ENCODE assay signal across 8 cellular contexts in the genomic region with DNA sequence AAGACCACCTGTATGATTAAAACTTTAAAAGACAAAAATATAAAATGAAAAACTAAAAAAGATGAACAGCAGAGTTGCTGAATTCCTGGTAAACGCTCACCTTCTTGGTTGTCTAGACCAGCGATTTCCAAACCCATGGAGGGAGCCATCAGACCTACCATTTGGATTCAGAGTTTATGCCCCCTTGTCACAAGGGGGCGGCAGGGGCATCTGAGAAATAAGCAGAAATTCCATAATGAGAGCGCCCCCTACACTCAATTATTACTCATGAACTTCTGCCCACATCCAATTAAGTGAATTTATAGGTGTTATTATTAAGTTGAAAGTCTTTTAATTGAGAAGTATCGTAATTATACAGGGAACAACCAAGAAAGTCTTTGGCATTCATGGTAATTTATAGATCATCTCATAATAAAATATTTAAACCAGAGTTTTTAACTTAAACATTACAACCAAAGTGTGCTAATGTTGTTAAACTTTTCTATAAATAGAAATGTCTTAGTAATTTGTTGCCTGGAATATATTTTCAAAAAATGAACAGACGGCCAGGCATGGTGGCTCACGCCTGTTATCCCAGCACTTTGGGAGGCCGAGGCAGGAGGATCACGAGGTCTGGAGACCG. TPM values are rescaled to one million over a fixed set of nuclear protein-coding genes. Genes with fewer than 3 reads are reported as not detected.
DNase-seq lines count a peak whose midpoint lies in the region; ATAC-seq, FAIRE-seq and TF ChIP-seq lines count a peak whose summit lies in the region.

No MANE protein-coding gene starts in this region.

- TF ChIP-seq RAD21 in HepG2 (CRISPR knock-in tag; IDR thresholded peaks at IDR 0.05), result peak; percentile 44

- no peak overlapping the region for H3K4me2 ChIP-seq in HepG2 (ENCODE audit: low read depth, low read length)

- H3K4me1 ChIP-seq in HepG2 (ENCODE audit: insufficient read depth, low read length) (no peaks in the 10 kb centered on the region), stomach (no peaks in the 10 kb centered on the region)

- DNase-seq in ELR (ENCODE audit: low read depth), result peak; percentile 91
- DNase-seq in LoVo (ENCODE audit: low spot score), result peak; percentile 51
- peak; percentile 23 for DNase-seq in T-helper 9 cell
- peak; percentile 60 for DNase-seq in brain microvascular endothelial cell
- peak; percentile 80 for DNase-seq in HepG2 (ENCODE audit: low spot score)
- no peak for DNase-seq in stomach
- DNase-seq in GM12891 (ENCODE audit: insufficient read length, low spot score), result no peak
- DNase-seq in cerebellar nuclear complex (lab: John Stamatoyannopoulos, UW), result no peak

- H3K9me3 ChIP-seq in HepG2 (ENCODE audit: low read length) (no peaks in the 10 kb centered on the region), stomach (peaks cover 0 to 2% (median under 1%) of the 10 kb centered on the region in 4 donors)

- H3K9ac ChIP-seq in HepG2 (ENCODE audit: insufficient read depth, low read depth, low read length), result no peak overlapping the region

- FAIRE-seq in HepG2 (lab: Jason Lieb, UNC), result no peak
- no peak for FAIRE-seq in GM12891 (lab: Jason Lieb, UNC)

- in situ Hi-C loops in brain microvascular endothelial cell (cut with HindIII; ENCODE audit: low pct_ligation_motif_present, low sequenced_read_pairs) (no loop called here), HepG2 (cut with HindIII; ENCODE audit: extremely low pct_ligation_motif_present, low pct_unique_long_range_greater_than_20kb) (loop anchor here (10.0 kb wide), 1 partner anchor 401 kb away; no protein-coding TSS in a partner anchor)

- CTCF ChIA-PET in HepG2 (lab: Yijun Ruan, JAX; ENCODE audit: low intra/inter-chr PET ratio, low total read pairs), result interaction anchor here (0.8 to 2.2 kb wide), 3 partner anchors 223 to 407 kb away, joined by 3 to 26 read pairs (median 4); no protein-coding TSS in a partner anchor

- H3K4me3 ChIP-seq in brain microvascular endothelial cell (ENCODE audit: low read depth, low read length) (no peak overlapping the region), HepG2 (replicated peaks in 1 of 3; ENCODE audit: insufficient read depth in 1 of 3, low read depth in 2 of 3, low read length in 3 of 3) (no peak overlapping the region), stomach (no peak overlapping the region)

- POLR2A ChIA-PET in HepG2 (lab: Yijun Ruan, JAX), result no interaction called here

- H2AFZ ChIP-seq in HepG2 (ENCODE audit: low read length), result no peak overlapping the region

- no peaks in the 10 kb centered on the region for H4K20me1 ChIP-seq in HepG2 (ENCODE audit: insufficient read depth, low read length)

- no peaks in the 10 kb centered on the region for H3K79me2 ChIP-seq in HepG2 (ENCODE audit: insufficient read depth, low read length)

- TF ChIP-seq CTCF in brain microvascular endothelial cell (IDR thresholded peaks at IDR 0.05; ENCODE audit: low read depth, low read length, missing control alignments), result peak; percentile 87
- TF ChIP-seq CTCF in HepG2 (CRISPR knock-in tag; IDR thresholded peaks at IDR 0.05), result peak; percentile 65
- peak in 5 of 7 experiments; percentile 25 to 50 (median 37) for TF ChIP-seq CTCF in stomach (IDR thresholded peaks at IDR 0.05)

- TF ChIP-seq EP300 in HepG2 (IDR thresholded peaks at IDR 0.05; ENCODE audit: low read depth in 2 of 2, low read length in 2 of 2) (no peak), HepG2 (CRISPR knock-in tag; IDR thresholded peaks at IDR 0.05; ENCODE audit: borderline replicate concordance) (no peak), stomach (IDR thresholded peaks at IDR 0.05) (no peak)

- H3K27ac ChIP-seq in brain microvascular endothelial cell (no peak overlapping the region), HepG2 (ENCODE audit: extremely low read length, insufficient read depth, low read length) (no peak overlapping the region), stomach (no peak overlapping the region)

- BruUV-seq in HepG2 (replicated peaks; lab: Mats Ljungman, UMichigan), result no TSS peak

- H3K27me3 ChIP-seq in brain microvascular endothelial cell (replicated peaks) (no peaks in the 10 kb centered on the region), HepG2 (ENCODE audit: control insufficient read depth in 1 of 2, insufficient read depth in 2 of 2, low read length in 2 of 2) (no peaks in the 10 kb centered on the region), stomach (peaks cover 0 to 4% (median 0%) of the 10 kb centered on the region in 3 donors)

- H3K36me3 ChIP-seq in brain microvascular endothelial cell (replicated peaks) (no peaks in the 10 kb centered on the region), HepG2 (replicated peaks in 1 of 2; ENCODE audit: control insufficient read depth in 1 of 2, insufficient read depth in 2 of 2, low read length in 2 of 2) (no peaks in the 10 kb centered on the region), stomach (no peaks in the 10 kb centered on the region)

- peak; percentile 71 for ATAC-seq in HepG2

- 43% methylated on average over 10 of the region's 10 CpGs for WGBS in HepG2 (ENCODE audit: low lambda C conversion rate)
- 67 to 72% (median 71%) methylated on average over 10 of the region's 10 CpGs for WGBS in stomach, 5 donors

- no peak for TF ChIP-seq POLR2A in HepG2 (IDR thresholded peaks at IDR 0.05; ENCODE audit: insufficient read depth in 1 of 2, low read depth in 2 of 2, low read length in 2 of 2)
- no peak for TF ChIP-seq POLR2A in stomach (IDR thresholded peaks at IDR 0.05)
- TF ChIP-seq POLR2A in GM12891 (IDR thresholded peaks at IDR 0.05; ENCODE audit: low read depth, low read length), result no peak

- intact Hi-C loops in HepG2 (cut with micrococcal nuclease; ENCODE audit: unreplicated experiment), result loop anchor here (2.0 kb wide), 1 partner anchor 405 kb away; no protein-coding TSS in a partner anchor
- intact Hi-C loops in stomach (cut with DNase I; ENCODE audit: low total_unique reads), result no loop called here

TF ChIP-seq in GM12891, 5 proteins besides CTCF, POLR2A, EP300 and RAD21:
- TF ChIP-seq POU2F2 (IDR thresholded peaks at IDR 0.05; ENCODE audit: low read depth, low read length) (no peak), SPI1 (IDR thresholded peaks at IDR 0.05; ENCODE audit: low read depth, low read length) (no peak), PAX5 (IDR thresholded peaks at IDR 0.05; ENCODE audit: insufficient read depth, low read length, severe bottlenecking) (no peak), TAF1 (IDR thresholded peaks at IDR 0.05; ENCODE audit: low read depth, low read length) (no peak), POLR2AphosphoS5 (IDR thresholded peaks at IDR 0.05; ENCODE audit: low read depth, low read length) (no peak)

RNA-seq across cellular contexts. Expression of a gene that starts 35.2 kb away (rescaled TPM):
- total RNA-seq in HepG2 (2016; rRNA removed; fragmentation: Illumina TruSeq; extraction: Trizol) (not detected in 2 replicates), stomach (not detected)
- total RNA-seq in HepG2 (2016; cell fraction: cytosol; rRNA removed; fragmentation: Illumina TruSeq; extraction: Trizol; ENCODE audit: low read depth), result not detected in 2 replicates
- total RNA-seq in HepG2 (2016; cell fraction: insoluble cytoplasmic fraction; rRNA removed; fragmentation: Illumina TruSeq; extraction: Trizol), result not detected in 2 replicates
- total RNA-seq in HepG2 (2016; cell fraction: membrane; rRNA removed; fragmentation: Illumina TruSeq; extraction: Trizol), result not detected in 2 replicates
- not detected in 2 replicates for total RNA-seq in HepG2 (2016; cell fraction: nucleus; rRNA removed; fragmentation: Illumina TruSeq; extraction: Trizol)
- polyA plus RNA-seq in HepG2 (2011; rRNA removed) (not detected in 2 replicates), stomach (not detected)
- polyA plus RNA-seq in HepG2 (2011; cell fraction: cytosol; rRNA removed), result not detected in 2 replicates
- not detected in 2 replicates for polyA plus RNA-seq in HepG2 (2011; cell fraction: nucleus; rRNA removed)
- not detected in 2 replicates for polyA plus RNA-seq in HepG2 (2012)
- polyA plus RNA-seq in HepG2 (2016; cell fraction: cytosol; fragmentation: Illumina TruSeq; extraction: Trizol; ENCODE audit: low read depth), result not detected in 2 replicates
- polyA plus RNA-seq in HepG2 (2016; cell fraction: insoluble cytoplasmic fraction; fragmentation: Illumina TruSeq; extraction: Trizol; ENCODE audit: low read depth), result not detected in 2 replicates
- polyA plus RNA-seq in HepG2 (2016; cell fraction: membrane; fragmentation: Illumina TruSeq; extraction: Trizol; ENCODE audit: low read depth), result not detected in 2 replicates
- not detected in 2 replicates for polyA plus RNA-seq in HepG2 (2016; cell fraction: nucleus; fragmentation: Illumina TruSeq; extraction: Trizol; ENCODE audit: insufficient read depth, low read depth)
- not detected in 2 replicates for polyA minus RNA-seq in HepG2 (2011; rRNA and poly(A)+ RNA removed; ENCODE audit: low replicate concordance)
- polyA minus RNA-seq in HepG2 (2011; cell fraction: cytosol; rRNA and poly(A)+ RNA removed), result not detected in 2 replicates
- polyA minus RNA-seq in HepG2 (2011; cell fraction: nucleus; rRNA and poly(A)+ RNA removed), result not detected in 2 replicates
- polyA plus RNA-seq in GM12891 (2012; ENCODE audit: low read depth, missing spikeins), result not detected

Comparison
In these comparisons a context has a peak if more than half of its experiments do, and no peak if none do; other contexts are left out.
1. DNase-seq: peak in ELR (single experiment), LoVo (single experiment), T-helper 9 cell (single experiment), brain microvascular endothelial cell (single experiment) and HepG2 (single experiment); none in stomach (single experiment), GM12891 (single experiment) and cerebellar nuclear complex (0 of 2).
2. CTCF ChIP-seq: peak in every context shown above with its lines; median percentile 87 in brain microvascular endothelial cell; 65 in HepG2; 37 in stomach.